In the genomic region with DNA sequence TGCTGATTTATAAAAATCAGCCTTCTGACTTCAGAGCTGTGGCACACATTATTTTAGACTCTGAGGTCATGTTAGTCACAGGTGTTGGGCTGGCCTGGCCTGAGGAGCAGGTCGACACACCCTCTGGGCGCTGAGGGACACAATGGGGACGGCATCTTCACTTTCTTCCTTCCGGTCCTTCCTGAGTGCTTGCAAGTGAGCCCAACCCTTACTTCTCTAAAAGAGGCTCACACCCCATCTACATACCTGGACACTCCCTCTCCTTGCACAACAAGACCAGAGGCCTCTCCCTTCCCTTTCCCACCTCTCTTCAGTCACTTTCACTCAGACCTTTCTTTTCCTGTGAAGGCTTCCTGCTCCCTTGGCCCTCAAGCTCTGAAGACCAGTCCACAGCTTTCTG, we compare ENCODE assay signal across 13 cellular contexts.
A peak's percentile ranks its signal among the peaks of the same experiment; 100 is the strongest.
DNase-seq lines count a peak whose midpoint lies in the region; ATAC-seq and TF ChIP-seq lines count a peak whose summit lies in the region.
"Had no signal": no experiment of that assay in that cellular context is flagged by ENCODE, and none has a peak within 500 bp of the region (broad histone marks: within the 10 kb centered on the region; RNA-seq: fewer than 3 reads in every experiment).

No MANE protein-coding gene starts in this region.

- no peaks in the 10 kb centered on the region for H3K27me3 ChIP-seq in foreskin keratinocyte
- H3K27me3 ChIP-seq: esophagus muscularis mucosa, Peyer's patch, upper lobe of left lung had no signal

- POLR2A ChIA-PET in activated CD4-positive, alpha-beta memory T cell treated with anti-CD3 and anti-CD28 coated beads for 36 hours (lab: Charles Lee): no interaction called here
- POLR2A ChIA-PET in activated CD4-positive, alpha-beta memory T cell treated with anti-CD3 and anti-CD28 coated beads, Interleukin-2, amount 10 ng/mL, durations not matched to agents 7 days and 5 days (lab: Charles Lee): interaction anchor here (0.7 kb wide), 1 partner anchor 10 kb away, joined by 3 read pairs; no protein-coding TSS in a partner anchor

- no peaks in the 10 kb centered on the region for H3K27me3 Mint-ChIP-seq in activated CD4-positive, alpha-beta memory T cell treated with anti-CD3 and anti-CD28 coated beads for 36 hours
- no peaks in the 10 kb centered on the region for H3K27me3 Mint-ChIP-seq in activated CD4-positive, alpha-beta memory T cell treated with anti-CD3 and anti-CD28 coated beads, Interleukin-2, amount 10 ng/mL, durations not matched to agents 7 days and 5 days
- H3K27me3 Mint-ChIP-seq in stimulated activated memory B cell treated with anti-CD40 and anti-IgM and Interleukin-4, amounts not matched to agents 10 μg/mL and 1 μg/mL and 100 μg/mL, for 72 hours: no peaks in the 10 kb centered on the region

- CTCF ChIA-PET in activated CD4-positive, alpha-beta memory T cell treated with anti-CD3 and anti-CD28 coated beads for 36 hours (lab: Charles Lee): interaction anchor here (0.6 kb wide), 1 partner anchor 23 kb away, joined by 3 read pairs; no protein-coding TSS in a partner anchor
- CTCF ChIA-PET in activated CD4-positive, alpha-beta memory T cell treated with anti-CD3 and anti-CD28 coated beads, Interleukin-2, amount 10 ng/mL, durations not matched to agents 7 days and 5 days (lab: Charles Lee): no interaction called here

- peaks cover 4% of the 10 kb centered on the region for H3K9me3 Mint-ChIP-seq in activated CD4-positive, alpha-beta memory T cell treated with anti-CD3 and anti-CD28 coated beads for 36 hours
- H3K9me3 Mint-ChIP-seq in activated CD4-positive, alpha-beta memory T cell treated with anti-CD3 and anti-CD28 coated beads, Interleukin-2, amount 10 ng/mL, durations not matched to agents 7 days and 5 days: no peaks in the 10 kb centered on the region
- peaks cover 3% of the 10 kb centered on the region for H3K9me3 Mint-ChIP-seq in stimulated activated memory B cell treated with anti-CD40 and anti-IgM and Interleukin-4, amounts not matched to agents 10 μg/mL and 1 μg/mL and 100 μg/mL, for 72 hours

- no peak overlapping the region for H3K4me3 Mint-ChIP-seq in activated CD4-positive, alpha-beta memory T cell treated with anti-CD3 and anti-CD28 coated beads for 36 hours
- no peak overlapping the region for H3K4me3 Mint-ChIP-seq in activated CD4-positive, alpha-beta memory T cell treated with anti-CD3 and anti-CD28 coated beads, Interleukin-2, amount 10 ng/mL, durations not matched to agents 7 days and 5 days
- H3K4me3 Mint-ChIP-seq in stimulated activated memory B cell treated with anti-CD40 and anti-IgM and Interleukin-4, amounts not matched to agents 10 μg/mL and 1 μg/mL and 100 μg/mL, for 72 hours: peak overlapping the region; percentile 12

- intact Hi-C loops in activated CD4-positive, alpha-beta memory T cell treated with anti-CD3 and anti-CD28 coated beads for 36 hours (cut with micrococcal nuclease): no loop called here

- H3K27ac ChIP-seq in foreskin keratinocyte: no peak overlapping the region
- H3K27ac ChIP-seq: WERI-Rb-1 had no signal

- ATAC-seq in foreskin keratinocyte (peak; percentile 44), GM18517 (IDR thresholded peaks at IDR 0.05; ENCODE audit: unreplicated experiment) (no peak), HG02623 (IDR thresholded peaks at IDR 0.05; ENCODE audit: unreplicated experiment) (no peak)
- ATAC-seq in stimulated activated memory B cell treated with anti-CD40 and anti-IgM and Interleukin-4, amounts not matched to agents 10 μg/mL and 1 μg/mL and 100 μg/mL, for 72 hours: peak; percentile 52

- H3K36me3 Mint-ChIP-seq in activated CD4-positive, alpha-beta memory T cell treated with anti-CD3 and anti-CD28 coated beads for 36 hours: no peaks in the 10 kb centered on the region
- H3K36me3 Mint-ChIP-seq in activated CD4-positive, alpha-beta memory T cell treated with anti-CD3 and anti-CD28 coated beads, Interleukin-2, amount 10 ng/mL, durations not matched to agents 7 days and 5 days (ENCODE audit: low read depth): no peaks in the 10 kb centered on the region
- peaks cover 16% of the 10 kb centered on the region for H3K36me3 Mint-ChIP-seq in stimulated activated memory B cell treated with anti-CD40 and anti-IgM and Interleukin-4, amounts not matched to agents 10 μg/mL and 1 μg/mL and 100 μg/mL, for 72 hours

- peaks cover 60% of the 10 kb centered on the region for H3K4me1 Mint-ChIP-seq in activated CD4-positive, alpha-beta memory T cell treated with anti-CD3 and anti-CD28 coated beads for 36 hours (ENCODE audit: low read depth)
- peaks cover 49% of the 10 kb centered on the region for H3K4me1 Mint-ChIP-seq in activated CD4-positive, alpha-beta memory T cell treated with anti-CD3 and anti-CD28 coated beads, Interleukin-2, amount 10 ng/mL, durations not matched to agents 7 days and 5 days
- peaks cover 31% of the 10 kb centered on the region for H3K4me1 Mint-ChIP-seq in stimulated activated memory B cell treated with anti-CD40 and anti-IgM and Interleukin-4, amounts not matched to agents 10 μg/mL and 1 μg/mL and 100 μg/mL, for 72 hours

- TF ChIP-seq CTCF in foreskin keratinocyte (conservative IDR thresholded peaks at IDR 0.05): no peak

- peaks cover 28% of the 10 kb centered on the region for H3K4me1 ChIP-seq in foreskin keratinocyte

- no peak for DNase-seq in activated CD4-positive, alpha-beta memory T cell treated with anti-CD3 and anti-CD28 coated beads for 36 hours
- DNase-seq in activated CD4-positive, alpha-beta memory T cell treated with anti-CD3 and anti-CD28 coated beads, Interleukin-2, amount 10 ng/mL, durations not matched to agents 7 days and 5 days: no peak
- DNase-seq in SKM-1 (lab: John Stamatoyannopoulos, UW; ENCODE audit: unreplicated experiment) (peak; percentile 54), foreskin keratinocyte (peak; percentile 35 to 72), MV-4-11 (lab: John Stamatoyannopoulos, UW) (no peak)
- DNase-seq: Karpas-422, WERI-Rb-1 had no signal

- H3K27ac Mint-ChIP-seq in activated CD4-positive, alpha-beta memory T cell treated with anti-CD3 and anti-CD28 coated beads for 36 hours: peak overlapping the region; percentile 18
- no peak overlapping the region for H3K27ac Mint-ChIP-seq in activated CD4-positive, alpha-beta memory T cell treated with anti-CD3 and anti-CD28 coated beads, Interleukin-2, amount 10 ng/mL, durations not matched to agents 7 days and 5 days
- H3K27ac Mint-ChIP-seq in stimulated activated memory B cell treated with anti-CD40 and anti-IgM and Interleukin-4, amounts not matched to agents 10 μg/mL and 1 μg/mL and 100 μg/mL, for 72 hours: peak overlapping the region; percentile 89

Comparison
In these comparisons a context has a peak if more than half of its experiments do, and no peak if none do; other contexts are left out.
1. DNase-seq: peak in SKM-1 (single experiment) and foreskin keratinocyte (2 of 2); none in activated CD4-positive, alpha-beta memory T cell treated with anti-CD3 and anti-CD28 coated beads for 36 hours (single experiment), activated CD4-positive, alpha-beta memory T cell treated with anti-CD3 and anti-CD28 coated beads, Interleukin-2, amount 10 ng/mL, durations not matched to agents 7 days and 5 days (single experiment) and MV-4-11 (single experiment).
2. ATAC-seq: peak in foreskin keratinocyte (single experiment) and stimulated activated memory B cell treated with anti-CD40 and anti-IgM and Interleukin-4, amounts not matched to agents 10 μg/mL and 1 μg/mL and 100 μg/mL, for 72 hours (single experiment); none in GM18517 (single experiment) and HG02623 (single experiment).